In genomic region chr2:69735696-69736095, GRCh38 we compare ENCODE assay signal across 19 cellular contexts.
"Had no signal": no experiment of that assay in that cellular context is flagged by ENCODE, and none has a peak within 500 bp of the region (broad histone marks: within the 10 kb centered on the region; RNA-seq: fewer than 3 reads in every experiment).

No MANE protein-coding gene starts in this region.

- H3K27me3 Mint-ChIP-seq: activated CD4-positive, alpha-beta T cell treated with anti-CD3 and anti-CD28 coated beads for 36 hours; T-helper 17 cell had no signal

- H3K36me3 ChIP-seq: colonic mucosa, left lung, transverse colon had no signal

- H3K9me3 Mint-ChIP-seq: activated naive CD4-positive, alpha-beta T cell treated with anti-CD3 and anti-CD28 coated beads, Interleukin-2, amount 50 U/mL, for 72 hours; nephron progenitor cell had no signal

- ATAC-seq: activated CD4-positive, alpha-beta T cell treated with anti-CD3 and anti-CD28 coated beads for 36 hours; activated CD8-positive, alpha-beta T cell treated with anti-CD3 and anti-CD28 coated beads, Interleukin-2, amount 10 ng/mL, durations not matched to agents 7 days and 5 days; activated naive CD4-positive, alpha-beta T cell treated with anti-CD3 and anti-CD28 coated beads, Interleukin-2, amount 50 U/mL, for 72 hours; esophagus mucosa; left lung; T-helper 17 cell had no signal

- H3K4me1 Mint-ChIP-seq: activated CD4-positive, alpha-beta T cell treated with anti-CD3 and anti-CD28 coated beads for 36 hours; T-helper 17 cell had no signal

- H3K27me3 ChIP-seq: colonic mucosa, left lung, transverse colon had no signal

- DNase-seq: activated CD4-positive, alpha-beta T cell treated with anti-CD3 and anti-CD28 coated beads for 36 hours; activated CD8-positive, alpha-beta memory T cell treated with anti-CD3 and anti-CD28 coated beads, Interleukin-2, amount 50 U/mL, for 4 hours; activated CD8-positive, alpha-beta T cell treated with anti-CD3 and anti-CD28 coated beads, Interleukin-2, amount 10 ng/mL, durations not matched to agents 7 days and 5 days; activated gamma-delta T cell; activated T-cell treated with anti-CD3 and anti-CD28 coated beads, Interleukin-2, amount 50 U/mL, for 48 hours; amniotic stem cell; central memory CD4-positive, alpha-beta T cell; colonic mucosa; islet precursor cell; left lung; nephron progenitor cell; occipital lobe; stimulated activated CD4-positive, alpha-beta T cell treated with anti-CD3 and anti-CD28 coated beads, Interleukin-15, amount 100 ng/mL, for 24 hours; stimulated activated CD4-positive, alpha-beta T cell treated with anti-CD3 and anti-CD28 coated beads, Interleukin-4, amount 100 ng/mL, for 1 hour; stimulated activated naive CD4-positive, alpha-beta T cell; T-helper 17 cell; transverse colon had no signal

- H3K4me3 ChIP-seq: colonic mucosa, left lung, transverse colon had no signal

- H3K4me3 Mint-ChIP-seq: activated CD4-positive, alpha-beta T cell treated with anti-CD3 and anti-CD28 coated beads for 36 hours; activated CD8-positive, alpha-beta T cell treated with anti-CD3 and anti-CD28 coated beads, Interleukin-2, amount 10 ng/mL, durations not matched to agents 7 days and 5 days; nephron progenitor cell; T-helper 17 cell had no signal

- H3K27ac ChIP-seq: colonic mucosa, left lung, transverse colon had no signal

- H3K9me3 ChIP-seq: colonic mucosa, left lung, transverse colon had no signal

- H3K27ac Mint-ChIP-seq: activated CD4-positive, alpha-beta T cell treated with anti-CD3 and anti-CD28 coated beads for 36 hours; activated CD8-positive, alpha-beta T cell treated with anti-CD3 and anti-CD28 coated beads, Interleukin-2, amount 10 ng/mL, durations not matched to agents 7 days and 5 days; activated naive CD4-positive, alpha-beta T cell treated with anti-CD3 and anti-CD28 coated beads, Interleukin-2, amount 50 U/mL, for 72 hours; nephron progenitor cell; T-helper 17 cell had no signal
